2 cellular contexts compared by ENCODE assay signal in genomic region chr10:101030492-101031127, GRCh38.
TF ChIP-seq lines count a peak whose summit lies in the region.

No MANE protein-coding gene starts in this region.

TF ChIP-seq in SK-N-SH, 30 proteins besides CTCF, POLR2A, EP300 and RAD21 (continued from another document):
- TF ChIP-seq GATA2 (CRISPR knock-in tag; IDR thresholded peaks at IDR 0.05) (no peak), EZH2phosphoT487 (IDR thresholded peaks at IDR 0.05; ENCODE audit: borderline replicate concordance, low read depth) (no peak), ZBTB33 (IDR thresholded peaks at IDR 0.05; ENCODE audit: borderline replicate concordance, low read depth) (no peak), IRF3 (IDR thresholded peaks at IDR 0.05; ENCODE audit: low read depth, low read length) (no peak), PBX3 (IDR thresholded peaks at IDR 0.05) (no peak), JUND (IDR thresholded peaks at IDR 0.05) (no peak), REST (IDR thresholded peaks at IDR 0.05; ENCODE audit: low read depth, low read length) (no peak)

TF ChIP-seq in SK-N-SH treated with all-trans-retinoic acid at 6 μM for 48 hours, 23 proteins besides CTCF, POLR2A, EP300 and RAD21 (continued from another document):
- TF ChIP-seq RARB (CRISPR knock-in tag; IDR thresholded peaks at IDR 0.05) (no peak), ZNF70 (CRISPR knock-in tag; IDR thresholded peaks at IDR 0.05) (no peak), ARNTL (CRISPR knock-in tag; IDR thresholded peaks at IDR 0.05; ENCODE audit: borderline replicate concordance, low read depth) (no peak), TSHZ2 (CRISPR knock-in tag; IDR thresholded peaks at IDR 0.05) (no peak), ZFP30 (CRISPR knock-in tag; IDR thresholded peaks at IDR 0.05) (no peak), TOX (CRISPR knock-in tag; IDR thresholded peaks at IDR 0.05; ENCODE audit: borderline replicate concordance) (no peak), ZC3H10 (CRISPR knock-in tag; IDR thresholded peaks at IDR 0.05) (no peak), ZNF565 (CRISPR knock-in tag; conservative IDR thresholded peaks at IDR 0.05; ENCODE audit: low read depth) (no peak), BACH2 (CRISPR knock-in tag; IDR thresholded peaks at IDR 0.05; ENCODE audit: borderline replicate concordance) (no peak), SNAI2 (CRISPR knock-in tag; IDR thresholded peaks at IDR 0.05) (no peak), CREB5 (CRISPR knock-in tag; IDR thresholded peaks at IDR 0.05; ENCODE audit: low read depth) (no peak), OSR1 (CRISPR knock-in tag; IDR thresholded peaks at IDR 0.05) (no peak), POU6F1 (CRISPR knock-in tag; IDR thresholded peaks at IDR 0.05; ENCODE audit: borderline replicate concordance, low read depth) (no peak), PATZ1 (CRISPR knock-in tag; IDR thresholded peaks at IDR 0.05; ENCODE audit: borderline replicate concordance) (no peak), ZNF8 (CRISPR knock-in tag; IDR thresholded peaks at IDR 0.05) (no peak), GLIS3 (CRISPR knock-in tag; IDR thresholded peaks at IDR 0.05) (no peak)
